ENCODE assay signal across 1 cellular context in the genomic region with DNA sequence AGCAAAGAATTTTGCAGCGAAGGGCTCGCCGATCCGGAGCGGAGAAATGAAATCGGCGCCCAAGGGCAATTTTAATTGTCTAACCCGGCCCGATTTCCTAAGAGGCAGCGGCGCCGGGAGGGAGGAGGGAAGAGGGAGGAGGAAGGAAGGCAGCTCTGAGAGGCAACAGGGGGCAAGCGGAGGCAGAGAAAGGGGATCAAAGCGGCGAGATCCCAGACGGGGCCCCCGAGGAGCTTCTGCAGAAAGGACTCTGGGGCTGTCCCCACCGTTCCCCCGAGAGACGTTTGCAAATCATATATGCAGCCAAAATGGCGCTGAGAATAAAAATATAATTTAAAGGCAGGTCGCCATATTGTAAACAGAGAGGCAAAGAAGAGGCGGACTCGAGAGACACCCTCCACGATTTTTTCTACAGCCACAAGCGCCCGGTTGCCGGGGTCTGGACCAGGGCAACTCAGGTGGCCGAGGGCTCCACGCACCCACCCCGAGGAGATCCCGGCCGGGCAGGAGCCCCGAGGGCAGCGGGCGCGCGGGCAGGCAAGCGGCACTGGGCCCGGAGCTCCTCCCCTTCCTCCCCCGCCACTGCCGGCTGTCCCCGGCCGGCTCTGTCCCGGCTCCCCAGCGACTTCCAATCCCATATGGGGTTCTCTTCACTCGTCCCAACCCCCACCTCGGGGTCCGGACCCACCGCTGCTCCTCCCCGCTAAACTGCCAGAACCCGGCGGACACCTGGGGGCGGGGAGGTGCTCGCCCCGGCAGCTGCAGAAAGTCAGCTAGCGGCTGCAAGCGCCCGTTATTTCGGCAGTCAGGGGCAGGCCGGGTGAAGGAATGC.
TF ChIP-seq lines count a peak whose summit lies in the region.

No MANE protein-coding gene starts in this region.

TF ChIP-seq in K562, 482 proteins besides CTCF, POLR2A, EP300 and RAD21 (continued from another document and continues in another):
- TF ChIP-seq, protein P1, sequence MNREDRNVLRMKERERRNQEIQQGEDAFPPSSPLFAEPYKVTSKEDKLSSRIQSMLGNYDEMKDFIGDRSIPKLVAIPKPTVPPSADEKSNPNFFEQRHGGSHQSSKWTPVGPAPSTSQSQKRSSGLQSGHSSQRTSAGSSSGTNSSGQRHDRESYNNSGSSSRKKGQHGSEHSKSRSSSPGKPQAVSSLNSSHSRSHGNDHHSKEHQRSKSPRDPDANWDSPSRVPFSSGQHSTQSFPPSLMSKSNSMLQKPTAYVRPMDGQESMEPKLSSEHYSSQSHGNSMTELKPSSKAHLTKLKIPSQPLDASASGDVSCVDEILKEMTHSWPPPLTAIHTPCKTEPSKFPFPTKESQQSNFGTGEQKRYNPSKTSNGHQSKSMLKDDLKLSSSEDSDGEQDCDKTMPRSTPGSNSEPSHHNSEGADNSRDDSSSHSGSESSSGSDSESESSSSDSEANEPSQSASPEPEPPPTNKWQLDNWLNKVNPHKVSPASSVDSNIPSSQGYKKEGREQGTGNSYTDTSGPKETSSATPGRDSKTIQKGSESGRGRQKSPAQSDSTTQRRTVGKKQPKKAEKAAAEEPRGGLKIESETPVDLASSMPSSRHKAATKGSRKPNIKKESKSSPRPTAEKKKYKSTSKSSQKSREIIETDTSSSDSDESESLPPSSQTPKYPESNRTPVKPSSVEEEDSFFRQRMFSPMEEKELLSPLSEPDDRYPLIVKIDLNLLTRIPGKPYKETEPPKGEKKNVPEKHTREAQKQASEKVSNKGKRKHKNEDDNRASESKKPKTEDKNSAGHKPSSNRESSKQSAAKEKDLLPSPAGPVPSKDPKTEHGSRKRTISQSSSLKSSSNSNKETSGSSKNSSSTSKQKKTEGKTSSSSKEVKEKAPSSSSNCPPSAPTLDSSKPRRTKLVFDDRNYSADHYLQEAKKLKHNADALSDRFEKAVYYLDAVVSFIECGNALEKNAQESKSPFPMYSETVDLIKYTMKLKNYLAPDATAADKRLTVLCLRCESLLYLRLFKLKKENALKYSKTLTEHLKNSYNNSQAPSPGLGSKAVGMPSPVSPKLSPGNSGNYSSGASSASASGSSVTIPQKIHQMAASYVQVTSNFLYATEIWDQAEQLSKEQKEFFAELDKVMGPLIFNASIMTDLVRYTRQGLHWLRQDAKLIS (CRISPR knock-in tag; IDR thresholded peaks at IDR 0.05) = peak; percentile 47; the same call in 1 of the 2 replicates
- TF ChIP-seq CCNT2 (IDR thresholded peaks at IDR 0.05; ENCODE audit: borderline replicate concordance, extremely low read depth, insufficient read length, low read depth, low read length) = peak; percentile 35
- TF ChIP-seq CC2D1A (IDR thresholded peaks at IDR 0.05) = peak; percentile 48; the same call in 1 of the 2 replicates
- no peak for TF ChIP-seq CREM (IDR thresholded peaks at IDR 0.05; ENCODE audit: low read depth)
- TF ChIP-seq SMAD3 (CRISPR knock-in tag; conservative IDR thresholded peaks at IDR 0.05) = 0 out of 2 replicates have a peak, but pooled peaks have one; percentile 31
- no peak for TF ChIP-seq ZC3H11A (IDR thresholded peaks at IDR 0.05; ENCODE audit: low read depth, low read length)
- TF ChIP-seq HMG20B (CRISPR knock-in tag; IDR thresholded peaks at IDR 0.05) = peak; percentile 93
- TF ChIP-seq, protein P2, sequence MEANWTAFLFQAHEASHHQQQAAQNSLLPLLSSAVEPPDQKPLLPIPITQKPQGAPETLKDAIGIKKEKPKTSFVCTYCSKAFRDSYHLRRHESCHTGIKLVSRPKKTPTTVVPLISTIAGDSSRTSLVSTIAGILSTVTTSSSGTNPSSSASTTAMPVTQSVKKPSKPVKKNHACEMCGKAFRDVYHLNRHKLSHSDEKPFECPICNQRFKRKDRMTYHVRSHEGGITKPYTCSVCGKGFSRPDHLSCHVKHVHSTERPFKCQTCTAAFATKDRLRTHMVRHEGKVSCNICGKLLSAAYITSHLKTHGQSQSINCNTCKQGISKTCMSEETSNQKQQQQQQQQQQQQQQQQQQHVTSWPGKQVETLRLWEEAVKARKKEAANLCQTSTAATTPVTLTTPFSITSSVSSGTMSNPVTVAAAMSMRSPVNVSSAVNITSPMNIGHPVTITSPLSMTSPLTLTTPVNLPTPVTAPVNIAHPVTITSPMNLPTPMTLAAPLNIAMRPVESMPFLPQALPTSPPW (CRISPR knock-in tag; IDR thresholded peaks at IDR 0.05) = peak; percentile 69
- TF ChIP-seq RBBP5 (IDR thresholded peaks at IDR 0.05; ENCODE audit: borderline replicate concordance, insufficient read depth, low read length, poor library complexity, severe bottlenecking) = peak; percentile 43
- no peak for TF ChIP-seq ESRRA (IDR thresholded peaks at IDR 0.05; ENCODE audit: borderline replicate concordance, low read depth)
- 0 out of 2 replicates have a peak, but pooled peaks have one; percentile 11 for TF ChIP-seq SMAD4 (CRISPR knock-in tag; conservative IDR thresholded peaks at IDR 0.05)
- TF ChIP-seq PHF21A (IDR thresholded peaks at IDR 0.05; ENCODE audit: borderline replicate concordance, low read depth) = peak; percentile 100
- TF ChIP-seq, protein P3, sequence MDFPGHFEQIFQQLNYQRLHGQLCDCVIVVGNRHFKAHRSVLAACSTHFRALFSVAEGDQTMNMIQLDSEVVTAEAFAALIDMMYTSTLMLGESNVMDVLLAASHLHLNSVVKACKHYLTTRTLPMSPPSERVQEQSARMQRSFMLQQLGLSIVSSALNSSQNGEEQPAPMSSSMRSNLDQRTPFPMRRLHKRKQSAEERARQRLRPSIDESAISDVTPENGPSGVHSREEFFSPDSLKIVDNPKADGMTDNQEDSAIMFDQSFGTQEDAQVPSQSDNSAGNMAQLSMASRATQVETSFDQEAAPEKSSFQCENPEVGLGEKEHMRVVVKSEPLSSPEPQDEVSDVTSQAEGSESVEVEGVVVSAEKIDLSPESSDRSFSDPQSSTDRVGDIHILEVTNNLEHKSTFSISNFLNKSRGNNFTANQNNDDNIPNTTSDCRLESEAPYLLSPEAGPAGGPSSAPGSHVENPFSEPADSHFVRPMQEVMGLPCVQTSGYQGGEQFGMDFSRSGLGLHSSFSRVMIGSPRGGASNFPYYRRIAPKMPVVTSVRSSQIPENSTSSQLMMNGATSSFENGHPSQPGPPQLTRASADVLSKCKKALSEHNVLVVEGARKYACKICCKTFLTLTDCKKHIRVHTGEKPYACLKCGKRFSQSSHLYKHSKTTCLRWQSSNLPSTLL (IDR thresholded peaks at IDR 0.05) = peak; percentile 86
- TF ChIP-seq ZNF408 (CRISPR knock-in tag; IDR thresholded peaks at IDR 0.05; ENCODE audit: low read depth) = no peak
- no peak for TF ChIP-seq POLR3G (IDR thresholded peaks at IDR 0.05; ENCODE audit: extremely low read depth, insufficient read length, insufficient replicate concordance)
- TF ChIP-seq LCOR (CRISPR knock-in tag; IDR thresholded peaks at IDR 0.05) = no peak
- peak; percentile 95 for TF ChIP-seq HINFP (tag; conservative IDR thresholded peaks at IDR 0.05; ENCODE audit: low read depth)
- no peak for TF ChIP-seq SIRT6 (IDR thresholded peaks at IDR 0.05; ENCODE audit: low read depth, low read length)
- TF ChIP-seq TARDBP (IDR thresholded peaks at IDR 0.05) = peak; percentile 97
- TF ChIP-seq GABPA (tag; conservative IDR thresholded peaks at IDR 0.05; ENCODE audit: low read depth) = peak; percentile 53; the same call in 1 of the 2 replicates
- peak; percentile 63 for TF ChIP-seq RBFOX2 (IDR thresholded peaks at IDR 0.05; ENCODE audit: low read depth, low read length)
- no peak for TF ChIP-seq ZNF699 (CRISPR knock-in tag; IDR thresholded peaks at IDR 0.05; ENCODE audit: insufficient replicate concordance)
- TF ChIP-seq KDM1A (IDR thresholded peaks at IDR 0.05) = peak; percentile 93 to 97
- peak; percentile 4; the same call in 1 of the 2 replicates for TF ChIP-seq JUND (IDR thresholded peaks at IDR 0.05; ENCODE audit: borderline replicate concordance, low read depth, low read length)
- TF ChIP-seq JUND (tag; IDR thresholded peaks at IDR 0.05; ENCODE audit: borderline replicate concordance, low read depth, low read length) = no peak
- TF ChIP-seq SMAD1 (IDR thresholded peaks at IDR 0.05; ENCODE audit: low read depth, low read length, partially characterized antibody) = peak; percentile 63
- TF ChIP-seq POLR2G (IDR thresholded peaks at IDR 0.05; ENCODE audit: low read depth, low read length) = peak; percentile 70
- TF ChIP-seq TAF9B (IDR thresholded peaks at IDR 0.05; ENCODE audit: partially characterized antibody) = no peak
- peak; percentile 10 to 25; a peak in 2 of 4 replicates for TF ChIP-seq SIN3A (IDR thresholded peaks at IDR 0.05; ENCODE audit: borderline replicate concordance in 2 of 2, control insufficient read depth in 1 of 2, low read depth in 2 of 2, low read length in 2 of 2)
- TF ChIP-seq EP400 (IDR thresholded peaks at IDR 0.05) = peak; percentile 39; the same call in 1 of the 2 replicates
- TF ChIP-seq FOS (IDR thresholded peaks at IDR 0.05; ENCODE audit: extremely low read depth, insufficient read length) = no peak
- TF ChIP-seq ZNF655 (CRISPR knock-in tag; IDR thresholded peaks at IDR 0.05) = no peak
- peak; percentile 29 for TF ChIP-seq HNRNPLL (IDR thresholded peaks at IDR 0.05; ENCODE audit: low read depth, low read length, poor library complexity, severe bottlenecking)
- peak; percentile 93 for TF ChIP-seq HDAC2 (IDR thresholded peaks at IDR 0.05)
- no peak for TF ChIP-seq ILF3 (IDR thresholded peaks at IDR 0.05; ENCODE audit: borderline replicate concordance)
- TF ChIP-seq AFF1 (IDR thresholded peaks at IDR 0.05; ENCODE audit: low read depth in 1 of 2, partially characterized antibody in 2 of 2) = peak in 1 of 2 experiments; percentile 46
- TF ChIP-seq CBFB (CRISPR knock-in tag; IDR thresholded peaks at IDR 0.05) = no peak
- TF ChIP-seq MNT (conservative IDR thresholded peaks at IDR 0.05) = peak; percentile 35 to 52
- TF ChIP-seq CTBP1 (IDR thresholded peaks at IDR 0.05; ENCODE audit: borderline replicate concordance) = 0 out of 2 replicates have a peak, but pooled peaks have one; percentile 11
- TF ChIP-seq KAT7 (CRISPR knock-in tag; IDR thresholded peaks at IDR 0.05; ENCODE audit: borderline replicate concordance) = peak; percentile 51; the same call in 1 of the 2 replicates
- no peak for TF ChIP-seq PRPF4 (IDR thresholded peaks at IDR 0.05; ENCODE audit: insufficient read depth, low read depth, low read length, poor library complexity, severe bottlenecking)
- peak in 1 of 2 experiments; percentile 2; a peak in 1 of 4 replicates for TF ChIP-seq KDM4B (IDR thresholded peaks at IDR 0.05; ENCODE audit: borderline replicate concordance in 2 of 2, low read depth in 1 of 2)
- TF ChIP-seq TCF7 (IDR thresholded peaks at IDR 0.05; ENCODE audit: borderline replicate concordance) = 0 out of 2 replicates have a peak, but pooled peaks have one; percentile 22
